ENCODE assay signal across 26 cellular contexts in the genomic region with DNA sequence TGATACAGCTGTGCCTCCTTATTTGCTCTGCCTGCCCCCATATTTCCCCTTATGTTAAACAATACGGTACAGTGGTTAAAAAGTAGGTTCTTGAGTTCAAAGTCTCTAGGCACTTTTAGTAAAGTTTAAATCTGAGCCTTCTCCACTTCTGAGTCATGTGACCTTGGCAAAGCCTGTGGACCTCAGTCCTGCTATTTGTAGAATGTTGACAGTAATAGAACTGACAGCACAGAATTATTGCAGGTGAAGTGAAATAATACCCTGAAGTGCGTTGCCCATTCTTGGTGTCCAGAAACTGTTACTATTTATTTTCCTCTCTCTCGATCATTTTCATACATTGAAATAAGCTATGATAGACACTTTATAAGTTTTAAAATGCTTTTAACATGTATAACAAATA.
"Had no signal": no experiment of that assay in that cellular context is flagged by ENCODE, and none has a peak within 500 bp of the region (broad histone marks: within the 10 kb centered on the region; RNA-seq: fewer than 3 reads in every experiment).

No MANE protein-coding gene starts in this region.

- H3K9me3 ChIP-seq: ascending aorta, breast epithelium, colonic mucosa, prostate gland, spleen, tibial artery had no signal

- FAIRE-seq: endothelial cell of umbilical vein, keratinocyte, TTC549 had no signal

- H3K4me3 ChIP-seq: ascending aorta, breast epithelium, colonic mucosa, dorsolateral prefrontal cortex, prostate gland, spleen, tibial artery had no signal

- H3K36me3 ChIP-seq: ascending aorta, breast epithelium, colonic mucosa, prostate gland, spleen, tibial artery, WERI-Rb-1 had no signal

- ATAC-seq: activated CD8-positive, alpha-beta T cell treated with anti-CD3 and anti-CD28 coated beads, Interleukin-2, amount 10 ng/mL, durations not matched to agents 7 days and 5 days; activated naive CD4-positive, alpha-beta T cell treated with anti-CD3 and anti-CD28 coated beads, Interleukin-2, amount 50 U/mL, for 72 hours; effector memory CD8-positive, alpha-beta T cell; esophagus mucosa; left lobe of liver; naive thymus-derived CD8-positive, alpha-beta T cell; stimulated activated naive CD8-positive, alpha-beta T cell treated with anti-CD3 and anti-CD28 coated beads, Interleukin-15, Interleukin-2, amounts not matched to agents 100 U/mL and 50 U/mL, for 24 hours; T-cell had no signal

- H3K27ac ChIP-seq: ascending aorta, breast epithelium, colonic mucosa, dorsolateral prefrontal cortex, prostate gland, spleen, tibial artery, WERI-Rb-1 had no signal

- H3K27me3 ChIP-seq: ascending aorta, breast epithelium, colonic mucosa, dorsolateral prefrontal cortex, spleen, tibial artery had no signal

- H3K4me1 ChIP-seq: ascending aorta, breast epithelium, colonic mucosa, prostate gland, spleen had no signal

- DNase-seq: activated CD4-positive, alpha-beta T cell treated with anti-CD3 and anti-CD28 coated beads, Interleukin-2, amount 10 ng/mL, durations not matched to agents 7 days and 5 days; activated CD4-positive, CD25-positive, alpha-beta regulatory T cell treated with anti-CD3 and anti-CD28 coated beads, Interleukin-2, amount 50 U/mL, for 72 hours; activated CD8-positive, alpha-beta T cell treated with anti-CD3 and anti-CD28 coated beads, Interleukin-2, amount 10 ng/mL, durations not matched to agents 7 days and 5 days; activated gamma-delta T cell; colonic mucosa; dorsolateral prefrontal cortex; effector memory CD8-positive, alpha-beta T cell; foreskin melanocyte; mammary epithelial cell; naive thymus-derived CD8-positive, alpha-beta T cell; spleen; stimulated activated CD4-positive, alpha-beta T cell treated with anti-CD3 and anti-CD28 coated beads, Interleukin-4, amount 100 ng/mL, for 24 hours; stimulated activated naive CD8-positive, alpha-beta T cell treated with anti-CD3 and anti-CD28 coated beads, Interleukin-15, Interleukin-2, amounts not matched to agents 100 U/mL and 50 U/mL, for 24 hours; substantia nigra; T-cell; tibial artery; WERI-Rb-1 had no signal
